8 cellular contexts compared by ENCODE assay signal in the genomic region with DNA sequence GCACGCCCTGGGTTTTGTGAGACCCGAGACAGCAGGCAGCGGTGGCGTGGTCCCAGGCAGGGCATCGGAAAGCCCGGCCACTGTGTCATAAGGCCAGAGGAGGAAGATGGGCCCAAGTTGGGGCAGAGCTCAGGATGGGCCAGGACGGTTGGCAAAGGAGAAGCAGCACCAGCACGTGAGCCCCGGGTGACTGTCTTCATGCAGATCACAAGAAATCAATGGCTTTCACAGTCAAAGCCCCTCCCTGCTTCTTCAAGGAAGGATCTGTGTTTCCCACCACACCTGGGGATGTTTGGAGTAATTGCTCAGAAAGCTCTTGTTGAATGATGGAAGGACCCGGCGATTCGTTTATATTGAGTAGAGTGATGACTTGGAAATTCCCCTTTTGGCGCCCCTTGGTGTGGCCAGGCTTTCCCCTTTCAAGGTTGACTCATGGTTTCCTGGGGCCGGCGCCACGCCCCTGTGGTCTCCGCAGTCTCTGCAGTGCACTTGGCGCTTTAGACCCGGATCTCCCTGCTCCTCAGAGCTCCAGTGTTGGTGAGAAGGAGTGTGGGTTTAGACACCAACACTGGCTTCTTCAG. TPM values are rescaled to one million over a fixed set of nuclear protein-coding genes. Genes with fewer than 3 reads are reported as not detected.
DNase-seq lines count a peak whose midpoint lies in the region; ATAC-seq, FAIRE-seq and TF ChIP-seq lines count a peak whose summit lies in the region.

No MANE protein-coding gene starts in this region.

- H3K9me3 ChIP-seq in SJSA1 (replicated peaks) (no peaks in the 10 kb centered on the region), WERI-Rb-1 (ENCODE audit: severe bottlenecking) (no peaks in the 10 kb centered on the region)

- no peak overlapping the region for H3K27ac ChIP-seq in SJSA1
- no peak overlapping the region for H3K27ac ChIP-seq in WERI-Rb-1

- no peaks in the 10 kb centered on the region for H3K36me3 Mint-ChIP-seq in activated naive CD4-positive, alpha-beta T cell treated with anti-CD3 and anti-CD28 coated beads, Interleukin-2, amount 10 ng/mL, durations not matched to agents 7 days and 5 days

- no peak for TF ChIP-seq CTCF in WERI-Rb-1 (IDR thresholded peaks at IDR 0.05; ENCODE audit: low read depth, low read length)

- H3K4me1 Mint-ChIP-seq in activated naive CD4-positive, alpha-beta T cell treated with anti-CD3 and anti-CD28 coated beads, Interleukin-2, amount 10 ng/mL, durations not matched to agents 7 days and 5 days: peaks cover 32% of the 10 kb centered on the region

- H3K27me3 ChIP-seq in SJSA1 (replicated peaks): no peaks in the 10 kb centered on the region
- H3K27me3 ChIP-seq in WERI-Rb-1 (ENCODE audit: insufficient read depth, low read depth, severe bottlenecking): no peaks in the 10 kb centered on the region

- peaks cover 23% of the 10 kb centered on the region for H3K4me1 ChIP-seq in SJSA1 (replicated peaks)

- no peaks in the 10 kb centered on the region for H3K36me3 ChIP-seq in SJSA1
- no peaks in the 10 kb centered on the region for H3K36me3 ChIP-seq in WERI-Rb-1

- H3K4me3 Mint-ChIP-seq in activated naive CD4-positive, alpha-beta T cell treated with anti-CD3 and anti-CD28 coated beads, Interleukin-2, amount 10 ng/mL, durations not matched to agents 7 days and 5 days: peak overlapping the region; percentile 24

- H3K9me3 Mint-ChIP-seq in activated naive CD4-positive, alpha-beta T cell treated with anti-CD3 and anti-CD28 coated beads, Interleukin-2, amount 10 ng/mL, durations not matched to agents 7 days and 5 days: no peaks in the 10 kb centered on the region

- CTCF ChIA-PET in activated naive CD4-positive, alpha-beta T cell treated with anti-CD3 and anti-CD28 coated beads, Interleukin-2, amount 10 ng/mL, durations not matched to agents 7 days and 5 days (lab: Charles Lee): interaction anchor here (0.5 to 1.7 kb wide), 3 partner anchors 10 to 105 kb away, joined by 3 to 4 read pairs (median 3); no protein-coding TSS in a partner anchor

- FAIRE-seq in GM18507 (lab: Jason Lieb, UNC): peak; percentile 90

- H3K27me3 Mint-ChIP-seq in activated naive CD4-positive, alpha-beta T cell treated with anti-CD3 and anti-CD28 coated beads, Interleukin-2, amount 10 ng/mL, durations not matched to agents 7 days and 5 days: peaks cover 27% of the 10 kb centered on the region

- H3K4me3 ChIP-seq in SJSA1 (no peak overlapping the region), WERI-Rb-1 (ENCODE audit: low read depth, low read length) (no peak overlapping the region)

- H3K27ac Mint-ChIP-seq in activated naive CD4-positive, alpha-beta T cell treated with anti-CD3 and anti-CD28 coated beads, Interleukin-2, amount 10 ng/mL, durations not matched to agents 7 days and 5 days: no peak overlapping the region

- no peak for DNase-seq in GM18507 (ENCODE audit: extremely low spot score, insufficient read length, low read depth)
- DNase-seq in SJSA1 (ENCODE audit: low read depth in 1 of 2, low spot score in 2 of 2): peak; percentile 63 to 83
- peak; percentile 78 for DNase-seq in activated naive CD4-positive, alpha-beta T cell treated with anti-CD3 and anti-CD28 coated beads, Interleukin-2, amount 10 ng/mL, durations not matched to agents 7 days and 5 days
- peak; percentile 21 to 46 for DNase-seq in stimulated activated CD4-positive, alpha-beta T cell treated with anti-CD3 and anti-CD28 coated beads, Interleukin-1b, Interleukin-23, amount 100 ng/mL, for 4 hours (ENCODE audit: low read depth in 2 of 2)
- no peak for DNase-seq in NCI-H524 (lab: John Stamatoyannopoulos, UW)
- no peak for DNase-seq in WERI-Rb-1
- no peak for DNase-seq in NCI-H2196 treated with DMSO at 0.1 percent for 48 hours (lab: John Stamatoyannopoulos, UW; ENCODE audit: unreplicated experiment)

- peak; percentile 91 for ATAC-seq in HG02759 (IDR thresholded peaks at IDR 0.05; ENCODE audit: unreplicated experiment)

RNA-seq across cellular contexts. Expression of a gene that starts 52.1 kb away (rescaled TPM):
- total RNA-seq in SJSA1 (2014; rRNA removed; shearing (Covaris generic)): 6.8 and 8.9 TPM in 2 replicates

Comparison
In these comparisons a context has a peak if more than half of its experiments do, and no peak if none do; other contexts are left out.
1. DNase-seq: peak in SJSA1 (2 of 2), activated naive CD4-positive, alpha-beta T cell treated with anti-CD3 and anti-CD28 coated beads, Interleukin-2, amount 10 ng/mL, durations not matched to agents 7 days and 5 days (single experiment) and stimulated activated CD4-positive, alpha-beta T cell treated with anti-CD3 and anti-CD28 coated beads, Interleukin-1b, Interleukin-23, amount 100 ng/mL, for 4 hours (2 of 2); none in GM18507 (single experiment), NCI-H524 (0 of 2), WERI-Rb-1 (single experiment) and NCI-H2196 treated with DMSO at 0.1 percent for 48 hours (single experiment).